ENCODE assay signal across 2 cellular contexts in genomic region chr2:159287733-159288132, GRCh38.
A peak's percentile ranks its signal among the peaks of the same experiment; 100 is the strongest.
TF ChIP-seq lines count a peak whose summit lies in the region.

No MANE protein-coding gene starts in this region.

TF ChIP-seq in HEK293, 187 proteins besides CTCF, POLR2A, EP300 and RAD21:
- no peak for TF ChIP-seq ZBTB44 (tag by site-specific recombination; IDR thresholded peaks at IDR 0.05)
- peak; percentile 70 for TF ChIP-seq PRDM4 (tag by site-specific recombination; IDR thresholded peaks at IDR 0.05)
- TF ChIP-seq PRDM6 (tag by site-specific recombination; IDR thresholded peaks at IDR 0.05) = peak; percentile 76
- no peak for TF ChIP-seq ZNF777 (tag by site-specific recombination; IDR thresholded peaks at IDR 0.05; ENCODE audit: borderline replicate concordance)
- no peak for TF ChIP-seq ZBTB21 (tag by site-specific recombination; IDR thresholded peaks at IDR 0.05)

TF ChIP-seq in K562, 482 proteins besides CTCF, POLR2A, EP300 and RAD21 (continued from another document):
- no peak for TF ChIP-seq EZH2 (IDR thresholded peaks at IDR 0.05; ENCODE audit: borderline replicate concordance, low read depth, low read length)
- no peak for TF ChIP-seq JUN (IDR thresholded peaks at IDR 0.05; ENCODE audit: borderline replicate concordance, low read depth, low read length)
- TF ChIP-seq JUN (CRISPR knock-in tag; IDR thresholded peaks at IDR 0.05; ENCODE audit: borderline replicate concordance) = no peak
- no peak for TF ChIP-seq GABPA (tag; conservative IDR thresholded peaks at IDR 0.05; ENCODE audit: low read depth)
- no peak for TF ChIP-seq POU5F1 (IDR thresholded peaks at IDR 0.05; ENCODE audit: borderline replicate concordance, low read depth, low read length, partially characterized antibody)
- no peak for TF ChIP-seq ZNF175 (CRISPR knock-in tag; IDR thresholded peaks at IDR 0.05; ENCODE audit: low read depth)
- TF ChIP-seq RCOR1 (IDR thresholded peaks at IDR 0.05; ENCODE audit: borderline replicate concordance in 1 of 2, low read depth in 2 of 2, low read length in 2 of 2) = no peak
- TF ChIP-seq ZBTB2 (IDR thresholded peaks at IDR 0.05) = no peak
- TF ChIP-seq ZNF507 (tag; conservative IDR thresholded peaks at IDR 0.05) = no peak
- TF ChIP-seq ZBTB9 (CRISPR knock-in tag; IDR thresholded peaks at IDR 0.05) = no peak
- TF ChIP-seq BRD4 (IDR thresholded peaks at IDR 0.05) = no peak
- no peak for TF ChIP-seq ERF (CRISPR knock-in tag; IDR thresholded peaks at IDR 0.05)
- no peak for TF ChIP-seq ZNF311 (CRISPR knock-in tag; IDR thresholded peaks at IDR 0.05)
- TF ChIP-seq SMARCC2 (IDR thresholded peaks at IDR 0.05; ENCODE audit: low read depth) = no peak
- TF ChIP-seq PML (IDR thresholded peaks at IDR 0.05; ENCODE audit: low read length) = no peak
- no peak for TF ChIP-seq TSHZ1 (CRISPR knock-in tag; IDR thresholded peaks at IDR 0.05)
TF ChIP-seq in K562: peak in this region for 0.
